ENCODE assay signal across 1 cellular context in the genomic region with DNA sequence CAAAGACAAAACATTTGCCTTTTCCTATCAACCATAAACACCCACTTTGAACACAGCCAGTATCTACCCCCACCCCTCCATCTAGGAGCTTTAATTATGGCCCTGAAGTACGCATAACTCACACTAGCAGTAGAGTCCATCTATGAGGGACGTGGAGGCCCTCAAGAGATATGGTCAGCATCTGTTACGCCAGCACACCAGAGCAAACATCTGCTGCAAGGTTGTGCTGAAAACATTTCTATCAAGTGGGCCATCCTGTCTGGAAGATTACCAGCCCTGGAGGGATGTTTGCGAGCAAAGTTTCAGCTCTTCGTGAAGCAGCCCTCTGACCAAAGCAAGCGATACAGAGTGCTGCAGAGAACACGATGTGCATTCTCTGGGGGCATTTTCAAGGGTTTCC.
TF ChIP-seq lines count a peak whose summit lies in the region.

No MANE protein-coding gene starts in this region.

TF ChIP-seq in K562, 482 proteins besides CTCF, POLR2A, EP300 and RAD21 (continues in another document):
- TF ChIP-seq NBN (IDR thresholded peaks at IDR 0.05; ENCODE audit: low read depth) (no peak), HIVEP1 (CRISPR knock-in tag; IDR thresholded peaks at IDR 0.05) (no peak), RHOXF2B (CRISPR knock-in tag; conservative IDR thresholded peaks at IDR 0.05) (no peak), CBFA2T3 (IDR thresholded peaks at IDR 0.05) (peak; percentile 89), RBBP5 (IDR thresholded peaks at IDR 0.05; ENCODE audit: borderline replicate concordance, insufficient read depth, low read length, poor library complexity, severe bottlenecking) (no peak), ZBTB11 (CRISPR knock-in tag; IDR thresholded peaks at IDR 0.05) (no peak), RNF2 (IDR thresholded peaks at IDR 0.05) (no peak), ZNF445 (CRISPR knock-in tag; IDR thresholded peaks at IDR 0.05; ENCODE audit: low read depth) (no peak), ZBTB17 (CRISPR knock-in tag; IDR thresholded peaks at IDR 0.05) (no peak), PHF21A (IDR thresholded peaks at IDR 0.05; ENCODE audit: borderline replicate concordance, low read depth) (no peak), CTBP1 (IDR thresholded peaks at IDR 0.05; ENCODE audit: borderline replicate concordance) (0 out of 2 replicates have a peak, but pooled peaks have one; percentile 20), NCOR1 (IDR thresholded peaks at IDR 0.05) (peak; percentile 65; the same call in 1 of the 2 replicates), ZNF354B (CRISPR knock-in tag; IDR thresholded peaks at IDR 0.05) (no peak), PREB (CRISPR knock-in tag; IDR thresholded peaks at IDR 0.05) (no peak), TEAD4 (IDR thresholded peaks at IDR 0.05; ENCODE audit: low read length) (peak; percentile 36; the same call in 1 of the 2 replicates), TEAD4 (CRISPR knock-in tag; IDR thresholded peaks at IDR 0.05; ENCODE audit: borderline replicate concordance) (no peak), TFAP4 (CRISPR knock-in tag; IDR thresholded peaks at IDR 0.05; ENCODE audit: borderline replicate concordance) (no peak), PRMT5 (CRISPR knock-in tag; IDR thresholded peaks at IDR 0.05) (no peak), RBM25 (IDR thresholded peaks at IDR 0.05; ENCODE audit: low read depth, low read length, severe bottlenecking) (no peak), ZNF184 (CRISPR knock-in tag; IDR thresholded peaks at IDR 0.05) (no peak), DDX20 (tag; IDR thresholded peaks at IDR 0.05; ENCODE audit: low read depth) (no peak), MTA2 (IDR thresholded peaks at IDR 0.05; ENCODE audit: low read depth) (0 out of 2 replicates have a peak, but pooled peaks have one; percentile 43), ZNF764 (CRISPR knock-in tag; IDR thresholded peaks at IDR 0.05; ENCODE audit: low read depth) (no peak), PPARD (CRISPR knock-in tag; IDR thresholded peaks at IDR 0.05) (no peak), CHD2 (IDR thresholded peaks at IDR 0.05; ENCODE audit: low read depth, low read length) (no peak), ZNF830 (CRISPR knock-in tag; IDR thresholded peaks at IDR 0.05) (no peak), CBX5 (IDR thresholded peaks at IDR 0.05; ENCODE audit: borderline replicate concordance, low read depth) (no peak), BMI1 (IDR thresholded peaks at IDR 0.05; ENCODE audit: low read length) (no peak)
- TF ChIP-seq, protein P1, sequence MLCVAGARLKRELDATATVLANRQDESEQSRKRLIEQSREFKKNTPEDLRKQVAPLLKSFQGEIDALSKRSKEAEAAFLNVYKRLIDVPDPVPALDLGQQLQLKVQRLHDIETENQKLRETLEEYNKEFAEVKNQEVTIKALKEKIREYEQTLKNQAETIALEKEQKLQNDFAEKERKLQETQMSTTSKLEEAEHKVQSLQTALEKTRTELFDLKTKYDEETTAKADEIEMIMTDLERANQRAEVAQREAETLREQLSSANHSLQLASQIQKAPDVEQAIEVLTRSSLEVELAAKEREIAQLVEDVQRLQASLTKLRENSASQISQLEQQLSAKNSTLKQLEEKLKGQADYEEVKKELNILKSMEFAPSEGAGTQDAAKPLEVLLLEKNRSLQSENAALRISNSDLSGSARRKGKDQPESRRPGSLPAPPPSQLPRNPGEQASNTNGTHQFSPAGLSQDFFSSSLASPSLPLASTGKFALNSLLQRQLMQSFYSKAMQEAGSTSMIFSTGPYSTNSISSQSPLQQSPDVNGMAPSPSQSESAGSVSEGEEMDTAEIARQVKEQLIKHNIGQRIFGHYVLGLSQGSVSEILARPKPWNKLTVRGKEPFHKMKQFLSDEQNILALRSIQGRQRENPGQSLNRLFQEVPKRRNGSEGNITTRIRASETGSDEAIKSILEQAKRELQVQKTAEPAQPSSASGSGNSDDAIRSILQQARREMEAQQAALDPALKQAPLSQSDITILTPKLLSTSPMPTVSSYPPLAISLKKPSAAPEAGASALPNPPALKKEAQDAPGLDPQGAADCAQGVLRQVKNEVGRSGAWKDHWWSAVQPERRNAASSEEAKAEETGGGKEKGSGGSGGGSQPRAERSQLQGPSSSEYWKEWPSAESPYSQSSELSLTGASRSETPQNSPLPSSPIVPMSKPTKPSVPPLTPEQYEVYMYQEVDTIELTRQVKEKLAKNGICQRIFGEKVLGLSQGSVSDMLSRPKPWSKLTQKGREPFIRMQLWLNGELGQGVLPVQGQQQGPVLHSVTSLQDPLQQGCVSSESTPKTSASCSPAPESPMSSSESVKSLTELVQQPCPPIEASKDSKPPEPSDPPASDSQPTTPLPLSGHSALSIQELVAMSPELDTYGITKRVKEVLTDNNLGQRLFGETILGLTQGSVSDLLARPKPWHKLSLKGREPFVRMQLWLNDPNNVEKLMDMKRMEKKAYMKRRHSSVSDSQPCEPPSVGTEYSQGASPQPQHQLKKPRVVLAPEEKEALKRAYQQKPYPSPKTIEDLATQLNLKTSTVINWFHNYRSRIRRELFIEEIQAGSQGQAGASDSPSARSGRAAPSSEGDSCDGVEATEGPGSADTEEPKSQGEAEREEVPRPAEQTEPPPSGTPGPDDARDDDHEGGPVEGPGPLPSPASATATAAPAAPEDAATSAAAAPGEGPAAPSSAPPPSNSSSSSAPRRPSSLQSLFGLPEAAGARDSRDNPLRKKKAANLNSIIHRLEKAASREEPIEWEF (CRISPR knock-in tag; IDR thresholded peaks at IDR 0.05), result no peak
- TF ChIP-seq, protein P2, sequence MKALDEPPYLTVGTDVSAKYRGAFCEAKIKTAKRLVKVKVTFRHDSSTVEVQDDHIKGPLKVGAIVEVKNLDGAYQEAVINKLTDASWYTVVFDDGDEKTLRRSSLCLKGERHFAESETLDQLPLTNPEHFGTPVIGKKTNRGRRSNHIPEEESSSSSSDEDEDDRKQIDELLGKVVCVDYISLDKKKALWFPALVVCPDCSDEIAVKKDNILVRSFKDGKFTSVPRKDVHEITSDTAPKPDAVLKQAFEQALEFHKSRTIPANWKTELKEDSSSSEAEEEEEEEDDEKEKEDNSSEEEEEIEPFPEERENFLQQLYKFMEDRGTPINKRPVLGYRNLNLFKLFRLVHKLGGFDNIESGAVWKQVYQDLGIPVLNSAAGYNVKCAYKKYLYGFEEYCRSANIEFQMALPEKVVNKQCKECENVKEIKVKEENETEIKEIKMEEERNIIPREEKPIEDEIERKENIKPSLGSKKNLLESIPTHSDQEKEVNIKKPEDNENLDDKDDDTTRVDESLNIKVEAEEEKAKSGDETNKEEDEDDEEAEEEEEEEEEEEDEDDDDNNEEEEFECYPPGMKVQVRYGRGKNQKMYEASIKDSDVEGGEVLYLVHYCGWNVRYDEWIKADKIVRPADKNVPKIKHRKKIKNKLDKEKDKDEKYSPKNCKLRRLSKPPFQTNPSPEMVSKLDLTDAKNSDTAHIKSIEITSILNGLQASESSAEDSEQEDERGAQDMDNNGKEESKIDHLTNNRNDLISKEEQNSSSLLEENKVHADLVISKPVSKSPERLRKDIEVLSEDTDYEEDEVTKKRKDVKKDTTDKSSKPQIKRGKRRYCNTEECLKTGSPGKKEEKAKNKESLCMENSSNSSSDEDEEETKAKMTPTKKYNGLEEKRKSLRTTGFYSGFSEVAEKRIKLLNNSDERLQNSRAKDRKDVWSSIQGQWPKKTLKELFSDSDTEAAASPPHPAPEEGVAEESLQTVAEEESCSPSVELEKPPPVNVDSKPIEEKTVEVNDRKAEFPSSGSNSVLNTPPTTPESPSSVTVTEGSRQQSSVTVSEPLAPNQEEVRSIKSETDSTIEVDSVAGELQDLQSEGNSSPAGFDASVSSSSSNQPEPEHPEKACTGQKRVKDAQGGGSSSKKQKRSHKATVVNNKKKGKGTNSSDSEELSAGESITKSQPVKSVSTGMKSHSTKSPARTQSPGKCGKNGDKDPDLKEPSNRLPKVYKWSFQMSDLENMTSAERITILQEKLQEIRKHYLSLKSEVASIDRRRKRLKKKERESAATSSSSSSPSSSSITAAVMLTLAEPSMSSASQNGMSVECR (CRISPR knock-in tag; IDR thresholded peaks at IDR 0.05), result no peak
- TF ChIP-seq, protein P3, sequence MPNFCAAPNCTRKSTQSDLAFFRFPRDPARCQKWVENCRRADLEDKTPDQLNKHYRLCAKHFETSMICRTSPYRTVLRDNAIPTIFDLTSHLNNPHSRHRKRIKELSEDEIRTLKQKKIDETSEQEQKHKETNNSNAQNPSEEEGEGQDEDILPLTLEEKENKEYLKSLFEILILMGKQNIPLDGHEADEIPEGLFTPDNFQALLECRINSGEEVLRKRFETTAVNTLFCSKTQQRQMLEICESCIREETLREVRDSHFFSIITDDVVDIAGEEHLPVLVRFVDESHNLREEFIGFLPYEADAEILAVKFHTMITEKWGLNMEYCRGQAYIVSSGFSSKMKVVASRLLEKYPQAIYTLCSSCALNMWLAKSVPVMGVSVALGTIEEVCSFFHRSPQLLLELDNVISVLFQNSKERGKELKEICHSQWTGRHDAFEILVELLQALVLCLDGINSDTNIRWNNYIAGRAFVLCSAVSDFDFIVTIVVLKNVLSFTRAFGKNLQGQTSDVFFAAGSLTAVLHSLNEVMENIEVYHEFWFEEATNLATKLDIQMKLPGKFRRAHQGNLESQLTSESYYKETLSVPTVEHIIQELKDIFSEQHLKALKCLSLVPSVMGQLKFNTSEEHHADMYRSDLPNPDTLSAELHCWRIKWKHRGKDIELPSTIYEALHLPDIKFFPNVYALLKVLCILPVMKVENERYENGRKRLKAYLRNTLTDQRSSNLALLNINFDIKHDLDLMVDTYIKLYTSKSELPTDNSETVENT (CRISPR knock-in tag; IDR thresholded peaks at IDR 0.05), result no peak
